In genomic region chr2:55419514-55420243, GRCh38 we compare ENCODE assay signal across 1 cellular context.
TF ChIP-seq lines count a peak whose summit lies in the region.

Gene CCDC88A (minus strand): TSS chr2:55419856. CDS start chr2:55419079, 777 bp downstream.

TF ChIP-seq in K562, 482 proteins besides CTCF, POLR2A, EP300 and RAD21 (continued from another document and continues in another):
- TF ChIP-seq UBTF (IDR thresholded peaks at IDR 0.05; ENCODE audit: borderline replicate concordance in 1 of 2, low read depth in 2 of 2, low read length in 2 of 2) (peak; percentile 99 to 100), CREB1 (IDR thresholded peaks at IDR 0.05) (peak; percentile 77), CREB1 (CRISPR knock-in tag; IDR thresholded peaks at IDR 0.05) (peak; percentile 90), BRD4 (IDR thresholded peaks at IDR 0.05) (peak; percentile 62; the same call in 1 of the 2 replicates), ZNF143 (CRISPR knock-in tag; IDR thresholded peaks at IDR 0.05) (peak; percentile 60; the same call in 1 of the 2 replicates), TCFL5 (CRISPR knock-in tag; conservative IDR thresholded peaks at IDR 0.05) (no peak), MCM7 (IDR thresholded peaks at IDR 0.05) (no peak), CREBBP (IDR thresholded peaks at IDR 0.05; ENCODE audit: low read depth, low read length) (no peak), ZNF23 (CRISPR knock-in tag; IDR thresholded peaks at IDR 0.05) (no peak), POLR2H (tag; IDR thresholded peaks at IDR 0.05; ENCODE audit: low read depth) (peak; percentile 73), PCBP1 (IDR thresholded peaks at IDR 0.05; ENCODE audit: low read depth, low read length, poor library complexity, severe bottlenecking) (peak; percentile 100), ZBTB8A (IDR thresholded peaks at IDR 0.05; ENCODE audit: partially characterized antibody) (no peak), MNT (conservative IDR thresholded peaks at IDR 0.05) (peak; percentile 49 to 83; a peak in 2 of 4 replicates), SMAD2 (IDR thresholded peaks at IDR 0.05; ENCODE audit: low read depth, low read length) (no peak), ARID1B (IDR thresholded peaks at IDR 0.05) (peak; percentile 63), JUN (IDR thresholded peaks at IDR 0.05; ENCODE audit: borderline replicate concordance, low read depth, low read length) (peak; percentile 78), JUN (CRISPR knock-in tag; IDR thresholded peaks at IDR 0.05; ENCODE audit: borderline replicate concordance) (no peak; the same call in 1 of the 2 replicates), BCLAF1 (IDR thresholded peaks at IDR 0.05; ENCODE audit: borderline replicate concordance in 1 of 2, control insufficient read depth in 1 of 2, low read depth in 2 of 2, low read length in 1 of 2) (peak in 1 of 2 experiments; percentile 86; a peak in 2 of 4 replicates), PHF21A (IDR thresholded peaks at IDR 0.05; ENCODE audit: borderline replicate concordance, low read depth) (peak; percentile 96), BRF1 (IDR thresholded peaks at IDR 0.05; ENCODE audit: borderline replicate concordance, extremely low read depth, insufficient read length) (no peak), E2F8 (IDR thresholded peaks at IDR 0.05; ENCODE audit: low read depth, partially characterized antibody) (peak; percentile 70), YY1 (IDR thresholded peaks at IDR 0.05; ENCODE audit: borderline replicate concordance in 1 of 3, control insufficient read depth in 1 of 3, extremely low read depth in 1 of 3, insufficient read depth in 3 of 3, insufficient read length in 1 of 3, insufficient replicate concordance in 2 of 3, low read depth in 1 of 3, low read length in 2 of 3) (peak in 2 of 3 experiments; percentile 76 to 77), ZKSCAN1 (IDR thresholded peaks at IDR 0.05; ENCODE audit: low read depth, low read length) (peak; percentile 76), SIX5 (IDR thresholded peaks at IDR 0.05; ENCODE audit: borderline replicate concordance in 1 of 2, insufficient read depth in 1 of 2, low read depth in 1 of 2, low read length in 2 of 2) (no peak), THAP7 (CRISPR knock-in tag; IDR thresholded peaks at IDR 0.05) (no peak), HCFC1 (IDR thresholded peaks at IDR 0.05; ENCODE audit: low read depth, low read length) (peak; percentile 66; the same call in 1 of the 2 replicates), GABPB2 (CRISPR knock-in tag; conservative IDR thresholded peaks at IDR 0.05) (no peak), ZC3H4 (CRISPR knock-in tag; IDR thresholded peaks at IDR 0.05; ENCODE audit: borderline replicate concordance) (no peak), ZNF644 (tag; IDR thresholded peaks at IDR 0.05; ENCODE audit: low read depth) (peak; percentile 97), ZNF717 (CRISPR knock-in tag; IDR thresholded peaks at IDR 0.05) (no peak), ZNF232 (CRISPR knock-in tag; IDR thresholded peaks at IDR 0.05) (no peak), ZBTB26 (CRISPR knock-in tag; IDR thresholded peaks at IDR 0.05) (0 out of 2 replicates have a peak, but pooled peaks have one; percentile 6), ZNF76 (CRISPR knock-in tag; IDR thresholded peaks at IDR 0.05; ENCODE audit: borderline replicate concordance) (peak; percentile 80; the same call in 1 of the 2 replicates), ATF6 (CRISPR knock-in tag; IDR thresholded peaks at IDR 0.05) (no peak), ZNF79 (CRISPR knock-in tag; IDR thresholded peaks at IDR 0.05; ENCODE audit: low read depth) (no peak), SAFB (IDR thresholded peaks at IDR 0.05; ENCODE audit: borderline replicate concordance, low read depth, low read length) (peak; percentile 45; the same call in 1 of the 2 replicates), MAFG (tag; conservative IDR thresholded peaks at IDR 0.05) (no peak), ZNF699 (CRISPR knock-in tag; IDR thresholded peaks at IDR 0.05; ENCODE audit: insufficient replicate concordance) (no peak), POLR2AphosphoS5 (IDR thresholded peaks at IDR 0.05; ENCODE audit: control insufficient read depth, insufficient read depth, low read depth, low read length) (peak; percentile 81), SP1 (CRISPR knock-in tag; IDR thresholded peaks at IDR 0.05) (peak; percentile 95), NUFIP1 (IDR thresholded peaks at IDR 0.05; ENCODE audit: partially characterized antibody) (no peak), MXI1 (IDR thresholded peaks at IDR 0.05; ENCODE audit: low read depth, low read length) (no peak; the same call in 1 of the 2 replicates), TBP (optimal IDR thresholded peaks at IDR 0.05; ENCODE audit: low read depth, low read length) (peak; percentile 96), CEBPZ (IDR thresholded peaks at IDR 0.05; ENCODE audit: borderline replicate concordance, low read depth, low read length) (no peak), NRF1 (conservative IDR thresholded peaks at IDR 0.05 in 1 of 2, IDR thresholded peaks at IDR 0.05 in 1 of 2) (peak in 1 of 2 experiments; percentile 71), ZNF239 (CRISPR knock-in tag; IDR thresholded peaks at IDR 0.05) (peak; percentile 28; the same call in 1 of the 2 replicates), SRF (CRISPR knock-in tag; IDR thresholded peaks at IDR 0.05) (no peak; a peak in 2 of 4 replicates), TAF1 (IDR thresholded peaks at IDR 0.05; ENCODE audit: control insufficient read depth, extremely low read depth, insufficient read depth, low read length, severe bottlenecking) (peak; percentile 98)
